Comparison of ENCODE assay signal across 26 cellular contexts in the genomic region with DNA sequence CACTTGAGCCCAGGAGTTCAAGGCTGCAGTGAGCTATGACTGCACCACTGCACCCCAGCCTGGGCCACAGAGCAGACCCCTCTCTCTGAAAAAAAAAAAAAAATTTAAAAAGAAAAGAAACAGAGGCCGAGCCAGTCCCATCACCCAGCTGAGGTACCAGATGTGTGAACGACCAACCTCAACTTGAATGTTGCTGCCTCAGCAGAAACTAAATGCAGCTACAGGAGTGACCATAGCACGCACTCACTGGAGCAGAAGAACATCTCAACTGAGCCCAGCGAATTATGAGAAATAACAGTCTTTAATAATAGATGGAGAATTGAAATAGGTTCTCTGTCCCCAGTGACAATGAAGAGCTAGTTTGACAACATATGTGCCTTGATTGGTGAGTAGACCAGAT. TPM values are rescaled to one million over a fixed set of nuclear protein-coding genes. Genes with fewer than 3 reads are reported as not detected.
DNase-seq lines count a peak whose midpoint lies in the region; ATAC-seq and TF ChIP-seq lines count a peak whose summit lies in the region.
"Had no signal": no experiment of that assay in that cellular context is flagged by ENCODE, and none has a peak within 500 bp of the region (broad histone marks: within the 10 kb centered on the region; RNA-seq: fewer than 3 reads in every experiment).

No MANE protein-coding gene starts in this region.

- H3K4me1 Mint-ChIP-seq in activated naive CD4-positive, alpha-beta T cell treated with anti-CD3 and anti-CD28 coated beads, Interleukin-2, amount 50 U/mL, for 24 hours: peaks cover 67% of the 10 kb centered on the region
- H3K4me1 Mint-ChIP-seq in T-cell (peaks cover 46 to 78% (median 57%) of the 10 kb centered on the region in 3 donors), osteocyte (ENCODE audit: unreplicated experiment) (peaks cover 47% of the 10 kb centered on the region)
- H3K4me1 Mint-ChIP-seq in central memory CD8-positive, alpha-beta T cell: peaks cover 78% of the 10 kb centered on the region

- WGBS in lower leg skin, 2 donors: 94 to 98% methylated on average over 4 of the region's 4 CpGs

- H3K36me3 Mint-ChIP-seq in activated naive CD4-positive, alpha-beta T cell treated with anti-CD3 and anti-CD28 coated beads, Interleukin-2, amount 50 U/mL, for 24 hours: peaks cover 3% of the 10 kb centered on the region
- H3K36me3 Mint-ChIP-seq in T-cell: no peaks in the 10 kb centered on the region
- peaks cover 6% of the 10 kb centered on the region for H3K36me3 Mint-ChIP-seq in central memory CD8-positive, alpha-beta T cell (ENCODE audit: insufficient read depth)
- H3K36me3 Mint-ChIP-seq in osteocyte (ENCODE audit: unreplicated experiment): no peaks in the 10 kb centered on the region
- H3K36me3 Mint-ChIP-seq: CD8-positive, alpha-beta T cell had no signal

- H3K27me3 Mint-ChIP-seq in activated naive CD4-positive, alpha-beta T cell treated with anti-CD3 and anti-CD28 coated beads, Interleukin-2, amount 50 U/mL, for 24 hours: no peaks in the 10 kb centered on the region
- H3K27me3 Mint-ChIP-seq in T-cell: no peaks in the 10 kb centered on the region
- no peaks in the 10 kb centered on the region for H3K27me3 Mint-ChIP-seq in central memory CD8-positive, alpha-beta T cell
- H3K27me3 Mint-ChIP-seq in osteocyte (ENCODE audit: unreplicated experiment): no peaks in the 10 kb centered on the region

- CTCF ChIA-PET in T-cell (lab: Charles Lee): interaction anchor here in 1 of 2 donors (1.7 kb wide), 1 partner anchor 78 kb away, joined by 4 read pairs; no protein-coding TSS in a partner anchor

- ATAC-seq in T-cell (replicated peaks in 1 of 4) (no peak), HG03097 (IDR thresholded peaks at IDR 0.05; ENCODE audit: low FRiP score, unreplicated experiment) (no peak), HG02763 (IDR thresholded peaks at IDR 0.05; ENCODE audit: unreplicated experiment) (no peak)
- no peak for ATAC-seq in central memory CD8-positive, alpha-beta T cell (replicated peaks; ENCODE audit: extremely low read depth, poor library complexity, severe bottlenecking)
- ATAC-seq: CD8-positive, alpha-beta T cell; PC-3 had no signal

- no peak for TF ChIP-seq POLR2A in lower leg skin (IDR thresholded peaks at IDR 0.05)

- intact Hi-C loops in lower leg skin (cut with DNase I; ENCODE audit: low total_unique reads): no loop called here

- peak overlapping the region; percentile 1 for H3K27ac Mint-ChIP-seq in activated naive CD4-positive, alpha-beta T cell treated with anti-CD3 and anti-CD28 coated beads, Interleukin-2, amount 50 U/mL, for 24 hours
- H3K27ac Mint-ChIP-seq in T-cell (peak overlapping the region; percentile 1 to 87), osteocyte (ENCODE audit: unreplicated experiment) (no peak overlapping the region)
- H3K27ac Mint-ChIP-seq in central memory CD8-positive, alpha-beta T cell (ENCODE audit: low read depth): peak overlapping the region; percentile 87
- H3K27ac Mint-ChIP-seq: CD8-positive, alpha-beta T cell; HFFc6 had no signal

- POLR2A ChIA-PET in T-cell (lab: Charles Lee): interaction anchor here in 1 of 2 donors (0.7 kb wide), 1 partner anchor 10 kb away, joined by 3 read pairs; no protein-coding TSS in a partner anchor

- no peak overlapping the region for H3K4me3 Mint-ChIP-seq in activated naive CD4-positive, alpha-beta T cell treated with anti-CD3 and anti-CD28 coated beads, Interleukin-2, amount 50 U/mL, for 24 hours
- H3K4me3 Mint-ChIP-seq in T-cell (no peak overlapping the region), osteocyte (ENCODE audit: unreplicated experiment) (no peak overlapping the region)
- H3K4me3 Mint-ChIP-seq in central memory CD8-positive, alpha-beta T cell: peak overlapping the region; percentile 60
- H3K4me3 Mint-ChIP-seq: CD8-positive, alpha-beta T cell; HFFc6 had no signal

- H3K9me3 Mint-ChIP-seq in activated naive CD4-positive, alpha-beta T cell treated with anti-CD3 and anti-CD28 coated beads, Interleukin-2, amount 50 U/mL, for 24 hours: peaks cover 10% of the 10 kb centered on the region
- H3K9me3 Mint-ChIP-seq in T-cell: peaks cover 0 to 11% (median 0%) of the 10 kb centered on the region in 3 donors
- peaks cover 4% of the 10 kb centered on the region for H3K9me3 Mint-ChIP-seq in central memory CD8-positive, alpha-beta T cell
- peaks cover 3% of the 10 kb centered on the region for H3K9me3 Mint-ChIP-seq in osteocyte (ENCODE audit: unreplicated experiment)
- H3K9me3 Mint-ChIP-seq: CD8-positive, alpha-beta T cell had no signal

- no peak for TF ChIP-seq CTCF in osteocyte (IDR thresholded peaks at IDR 0.05)
- no peak for TF ChIP-seq CTCF in lower leg skin (IDR thresholded peaks at IDR 0.05)

- DNase-seq in activated naive CD4-positive, alpha-beta T cell treated with Interleukin-2 at 50 U/mL for 16 hours: no peak
- no peak for DNase-seq in T-cell
- DNase-seq in central memory CD8-positive, alpha-beta T cell (ENCODE audit: low spot score in 2 of 2): no peak
- peak; percentile 3 for DNase-seq in osteocyte (ENCODE audit: extremely low spot score, unreplicated experiment)
- no peak for DNase-seq in lower leg skin (ENCODE audit: low spot score in 2 of 2)
- DNase-seq: C1 segment of cervical spinal cord; Caco-2; CD8-positive, alpha-beta T cell; DMS79; GF-D8; GOT3; HFFc6; Karpas-422; NCI-H1092 treated with DMSO at 0.1 percent for 48 hours; NCI-H1436 treated with DMSO at 0.1 percent for 48 hours; NCI-H187 treated with DMSO at 0.1 percent for 48 hours; NCI-H2171 treated with DMSO at 0.1 percent for 48 hours; NCI-H345; NCI-H524; NCI-H748 treated with DMSO at 0.1 percent for 48 hours; PC-3; SK-N-SH had no signal

- H3K4me3 ChIP-seq in lower leg skin (ENCODE audit: low read depth, poor library complexity, severe bottlenecking): no peak overlapping the region
- H3K4me3 ChIP-seq: HAP-1 had no signal

RNA-seq across cellular contexts. Expression of a gene that starts 53.1 kb away (rescaled TPM):
- total RNA-seq in T-cell (1 to 10 TPM in 4 of 5 donors, under 1 TPM in 1; 0.95 to 4.0 (median 1.7) TPM), osteocyte (not detected in 2 replicates), lower leg skin (1 to 10 TPM in 2 of 4 donors, under 1 TPM in 2; 0.34 to 2.8 (median 1.5) TPM)
- total RNA-seq: HFFc6, PC-3 had no signal
